8 cellular contexts compared by ENCODE assay signal in the genomic region with DNA sequence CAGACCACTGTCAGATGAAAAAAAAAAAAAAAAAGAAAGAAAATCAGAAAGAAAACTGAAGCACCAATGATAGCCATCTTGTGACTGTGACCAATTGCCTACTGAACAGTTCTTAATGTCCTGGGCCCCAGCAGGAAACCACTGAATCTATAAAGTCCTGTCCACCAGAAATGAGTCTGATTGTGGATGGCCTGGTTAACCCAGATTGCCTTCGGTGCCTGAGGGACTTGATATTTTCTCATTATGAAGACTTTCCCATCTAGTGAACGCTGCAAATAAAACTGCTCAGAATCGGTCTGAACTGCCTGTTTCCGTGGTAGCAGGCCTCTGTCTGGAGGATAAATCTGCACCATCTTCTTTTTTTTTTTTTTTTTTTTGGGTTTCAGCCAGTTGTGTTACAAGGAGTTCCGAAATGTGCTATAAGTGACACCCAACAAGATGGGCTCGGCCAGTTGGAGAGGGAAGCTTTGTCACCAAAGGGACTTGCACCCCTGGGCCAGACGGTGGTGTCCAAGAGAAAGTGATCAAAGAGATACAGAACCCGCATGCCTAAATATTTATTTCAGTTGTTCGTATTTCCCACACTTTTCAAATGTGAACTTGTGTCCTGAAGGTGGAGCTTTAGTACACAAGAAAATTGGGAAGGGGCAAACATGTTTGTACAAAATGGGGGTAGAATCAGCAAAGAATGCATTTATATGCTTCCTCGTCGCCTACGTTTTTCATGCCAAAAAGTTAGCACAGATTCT. TPM values are rescaled to one million over a fixed set of nuclear protein-coding genes. Genes with fewer than 3 reads are reported as not detected.
DNase-seq lines count a peak whose midpoint lies in the region; ATAC-seq, FAIRE-seq and TF ChIP-seq lines count a peak whose summit lies in the region.

No MANE protein-coding gene starts in this region.

- intact Hi-C loops in heart right ventricle (cut with DNase I) (loop anchor here in 8 of 10 donors (5.0 to 10.0 kb wide), 9 partner anchors 119 to 619 kb away; no protein-coding TSS in a partner anchor), Right ventricle myocardium superior (cut with DNase I) (loop anchor here (10.0 kb wide), 1 partner anchor 609 kb away; no protein-coding TSS in a partner anchor)

- no peak for ATAC-seq in heart right ventricle
- no peak for ATAC-seq in Right ventricle myocardium superior (ENCODE audit: poor library complexity)

- no peak for FAIRE-seq in urothelium cell line (lab: Jason Lieb, UNC)

- peaks cover 5 to 29% (median 15%) of the 10 kb centered on the region in 9 donors for H3K4me1 ChIP-seq in heart right ventricle

- no peak overlapping the region for H3K27ac ChIP-seq in heart right ventricle

- TF ChIP-seq CTCF in heart right ventricle (IDR thresholded peaks at IDR 0.05) (peak in 7 of 9 donors; percentile 34 to 61 (median 56)), fibroblast of villous mesenchyme (IDR thresholded peaks at IDR 0.05; ENCODE audit: insufficient read depth, low read depth, low read length) (peak; percentile 52)

- H3K4me3 ChIP-seq in heart right ventricle (no peak overlapping the region), fibroblast of villous mesenchyme (ENCODE audit: low read depth, low read length) (no peak overlapping the region)

- H3K36me3 ChIP-seq in heart right ventricle = no peaks in the 10 kb centered on the region

- H3K9me3 ChIP-seq in heart right ventricle = no peaks in the 10 kb centered on the region

- WGBS in heart right ventricle, 2 donors = 50 to 63% methylated on average over 12 of the region's 12 CpGs

- DNase-seq in heart right ventricle = no peak
- no peak for DNase-seq in Right ventricle myocardium superior
- DNase-seq in OCI-M1 (lab: John Stamatoyannopoulos, UW) = peak; percentile 90
- DNase-seq in fibroblast of villous mesenchyme (ENCODE audit: low read depth) = peak; percentile 60
- DNase-seq in urothelium cell line (ENCODE audit: low spot score) = peak; percentile 8
- DNase-seq in activated CD4-positive, alpha-beta T cell treated with anti-CD3 and anti-CD28 coated beads, Interleukin-2, amount 50 U/mL, for 48 hours = no peak
- no peak for DNase-seq in NCI-H510A treated with DMSO at 0.1 percent for 48 hours (lab: John Stamatoyannopoulos, UW)
- DNase-seq in kidney glomerular epithelial cell (lab: John Stamatoyannopoulos, UW) = no peak

- peaks cover 0 to 24% (median 12%) of the 10 kb centered on the region in 7 donors for H3K27me3 ChIP-seq in heart right ventricle

RNA-seq across cellular contexts. Expression of a gene that starts 3.0 kb away (rescaled TPM):
- total RNA-seq in heart right ventricle = 1 to 10 TPM; 1.0 to 8.5 (median 3.0) TPM
- polyA plus RNA-seq in heart right ventricle = 1 to 10 TPM in 1 of 2 donors, under 1 TPM in 1; 0.72 to 1.1 TPM
- total RNA-seq in Right ventricle myocardium superior = 3.3 TPM
- 0.86 and 0.97 TPM in 2 replicates for total RNA-seq in fibroblast of villous mesenchyme

Comparison
In these comparisons a context has a peak if more than half of its experiments do, and no peak if none do; other contexts are left out.
1. DNase-seq: peak in OCI-M1 (single experiment), fibroblast of villous mesenchyme (single experiment) and urothelium cell line (single experiment); none in heart right ventricle (0 of 2), Right ventricle myocardium superior (single experiment), activated CD4-positive, alpha-beta T cell treated with anti-CD3 and anti-CD28 coated beads, Interleukin-2, amount 50 U/mL, for 48 hours (0 of 2), NCI-H510A treated with DMSO at 0.1 percent for 48 hours (single experiment) and kidney glomerular epithelial cell (single experiment).